Comparison of ENCODE assay signal across 18 cellular contexts in the genomic region with DNA sequence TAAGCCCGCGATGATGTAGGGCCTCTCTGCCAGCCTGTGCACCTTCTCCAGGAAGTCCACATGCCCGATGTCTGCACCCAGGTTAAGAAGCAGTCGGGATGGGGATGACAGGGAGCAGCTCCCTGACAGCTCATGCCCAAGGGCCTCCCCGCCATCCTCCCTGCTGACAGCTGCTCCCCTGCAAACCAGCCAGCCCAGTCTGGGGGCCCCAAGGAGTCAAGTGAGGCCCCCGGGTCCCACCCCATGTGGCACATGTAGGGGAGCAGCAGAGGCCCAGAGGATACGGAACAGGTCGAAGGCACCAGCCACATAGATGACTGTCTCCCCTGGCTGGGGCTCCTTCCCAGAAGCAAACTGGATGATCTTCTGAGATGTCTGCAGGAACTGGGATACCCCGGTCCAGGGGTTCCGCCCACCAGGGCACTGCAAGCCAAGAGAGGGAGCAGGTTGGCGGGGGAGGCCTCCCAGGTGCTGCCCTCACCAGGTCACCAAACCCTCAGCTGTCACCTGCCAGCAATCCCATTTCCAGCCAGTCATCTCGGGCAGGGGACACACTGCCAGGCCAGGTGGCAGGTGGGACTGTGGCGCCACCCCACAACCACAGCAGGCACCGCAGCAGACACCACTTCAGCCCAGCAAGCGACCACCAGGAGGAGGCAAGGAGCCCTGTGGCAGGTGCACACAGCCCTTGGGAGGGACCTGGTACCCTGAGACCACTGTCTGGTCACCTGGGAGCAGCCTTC. TPM values are rescaled to one million over a fixed set of nuclear protein-coding genes. Genes with fewer than 3 reads are reported as not detected.
DNase-seq lines count a peak whose midpoint lies in the region; ATAC-seq and TF ChIP-seq lines count a peak whose summit lies in the region.
"Had no signal": no experiment of that assay in that cellular context is flagged by ENCODE, and none has a peak within 500 bp of the region (broad histone marks: within the 10 kb centered on the region; RNA-seq: fewer than 3 reads in every experiment).

No MANE protein-coding gene starts in this region.

- no peak overlapping the region for H3K56ac ChIP-seq in mesendoderm (ENCODE audit: low read length)

- no peak overlapping the region for H3K4ac ChIP-seq in mesendoderm (ENCODE audit: low read depth, low read length)

- H3K4me1 ChIP-seq in GM23338 (ENCODE audit: insufficient read depth) (peaks cover 6% of the 10 kb centered on the region), mesendoderm (ENCODE audit: control insufficient read depth, low read depth, low read length) (peaks cover 3% of the 10 kb centered on the region)
- H3K4me1 ChIP-seq: colonic mucosa had no signal

- no peak overlapping the region for H3K9ac ChIP-seq in mesendoderm (ENCODE audit: low read length)

- H3K27ac ChIP-seq in GM23338 (ENCODE audit: low read depth) (no peak overlapping the region), mesendoderm (ENCODE audit: low read depth, low read length) (no peak overlapping the region)
- H3K27ac ChIP-seq: 22Rv1, colonic mucosa, neutrophil, right lobe of liver had no signal

- no peak overlapping the region for H3K4me3 Mint-ChIP-seq in GM23338
- H3K4me3 Mint-ChIP-seq: activated CD8-positive, alpha-beta memory T cell treated with anti-CD3 and anti-CD28 coated beads, Interleukin-2, amount 10 ng/mL, durations not matched to agents 7 days and 5 days; T-helper 1 cell treated with Interleukin-12 subunit alpha and Interleukin-12 subunit beta and Interleukin-4 antibody, amounts not matched to agents 30 μg/mL and 1 μg/mL, for 36 hours had no signal

- peaks cover 7% of the 10 kb centered on the region for H3K79me2 ChIP-seq in GM23338 (replicated peaks; ENCODE audit: insufficient read depth)
- H3K79me2 ChIP-seq in mesendoderm (ENCODE audit: control insufficient read depth, insufficient read depth, low read length): peaks cover 2% of the 10 kb centered on the region

- no peak overlapping the region for H2AK5ac ChIP-seq in mesendoderm (ENCODE audit: low read length)

- H3K79me1 ChIP-seq in mesendoderm (ENCODE audit: low read length): peaks cover 3% of the 10 kb centered on the region

- WGBS in mesendoderm (ENCODE audit: extremely low coverage, insufficient coverage, low lambda C conversion rate): no CpG with 5 or more reads among the region's 15 CpGs

- H3K36me3 ChIP-seq in GM23338 (ENCODE audit: insufficient read depth) (peaks cover 6% of the 10 kb centered on the region; the same call in 1 of the 2 replicates), mesendoderm (ENCODE audit: control insufficient read depth, insufficient read depth, low read length) (no peaks in the 10 kb centered on the region)
- H3K36me3 ChIP-seq: colonic mucosa had no signal

- H2BK120ac ChIP-seq in mesendoderm (ENCODE audit: low read depth, low read length): no peak overlapping the region

- peak; percentile 36 for DNase-seq in DMS 273 (lab: John Stamatoyannopoulos, UW; ENCODE audit: unreplicated experiment)
- no peak for DNase-seq in DMS 273 treated with DMSO at 0.1 percent for 48 hours (lab: John Stamatoyannopoulos, UW)
- DNase-seq in GM23338 (ENCODE audit: low spot score): peak; percentile 47
- DNase-seq in RPMI8226: peak; percentile 57
- peak; percentile 47 for DNase-seq in mesendoderm
- DNase-seq in foreskin melanocyte: no peak
- no peak for DNase-seq in stimulated activated naive CD4-positive, alpha-beta T cell (lab: John Stamatoyannopoulos, UW)
- DNase-seq: activated CD8-positive, alpha-beta memory T cell treated with anti-CD3 and anti-CD28 coated beads, Interleukin-2, amount 10 ng/mL, durations not matched to agents 7 days and 5 days; activated effector memory CD4-positive, alpha-beta T cell treated with anti-CD3 and anti-CD28 coated beads, Interleukin-2, amount 50 U/mL, for 16 hours; colonic mucosa; NCI-H1930; NCI-H526 treated with DMSO at 0.1 percent for 48 hours had no signal

- H3F3A ChIP-seq in GM23338 (replicated peaks; ENCODE audit: low read depth): peaks cover 20% of the 10 kb centered on the region

- H3K27me3 Mint-ChIP-seq in GM23338 (ENCODE audit: insufficient read depth, low read depth, poor library complexity): peaks cover 10% of the 10 kb centered on the region

- H3K18ac ChIP-seq in mesendoderm (ENCODE audit: low read length): no peak overlapping the region

- no peak overlapping the region for H2BK15ac ChIP-seq in mesendoderm (replicated peaks; ENCODE audit: low read depth)

- no peaks in the 10 kb centered on the region for H3K9me3 Mint-ChIP-seq in GM23338
- H3K9me3 Mint-ChIP-seq: T-helper 1 cell treated with Interleukin-12 subunit alpha and Interleukin-12 subunit beta and Interleukin-4 antibody, amounts not matched to agents 30 μg/mL and 1 μg/mL, for 36 hours had no signal

- H2AFZ ChIP-seq in GM23338: no peak overlapping the region

- no peaks in the 10 kb centered on the region for H3K36me3 Mint-ChIP-seq in GM23338 (ENCODE audit: low read depth)

- H3K4me1 Mint-ChIP-seq in GM23338: peaks cover 3% of the 10 kb centered on the region; the same call in 1 of the 3 replicates

- H4K8ac ChIP-seq in mesendoderm (ENCODE audit: low read depth, low read length): no peak overlapping the region

- H2BK5ac ChIP-seq in mesendoderm (ENCODE audit: low read length): no peak overlapping the region

- H3K23ac ChIP-seq in mesendoderm (ENCODE audit: low read length): no peak overlapping the region

- peaks cover 5% of the 10 kb centered on the region; the same call in 1 of the 2 replicates for H3K27me3 ChIP-seq in GM23338 (ENCODE audit: insufficient read depth)
- H3K27me3 ChIP-seq in mesendoderm (ENCODE audit: insufficient read depth, low read length, poor library complexity): no peaks in the 10 kb centered on the region
- H3K27me3 ChIP-seq: right lobe of liver had no signal

- peaks cover 9% of the 10 kb centered on the region for H4K20me1 ChIP-seq in GM23338 (replicated peaks; ENCODE audit: insufficient read depth)

- H3K4me2 ChIP-seq in GM23338: no peak overlapping the region
- no peak overlapping the region for H3K4me2 ChIP-seq in mesendoderm (ENCODE audit: low read length)

- ATAC-seq in GM23338 (no peak), HG02759 (IDR thresholded peaks at IDR 0.05; ENCODE audit: unreplicated experiment) (no peak)
- ATAC-seq: activated CD8-positive, alpha-beta memory T cell treated with anti-CD3 and anti-CD28 coated beads, Interleukin-2, amount 10 ng/mL, durations not matched to agents 7 days and 5 days; right lobe of liver had no signal

- no peak overlapping the region for H3K27ac Mint-ChIP-seq in GM23338
- H3K27ac Mint-ChIP-seq: activated CD8-positive, alpha-beta memory T cell treated with anti-CD3 and anti-CD28 coated beads, Interleukin-2, amount 10 ng/mL, durations not matched to agents 7 days and 5 days; T-helper 1 cell treated with Interleukin-12 subunit alpha and Interleukin-12 subunit beta and Interleukin-4 antibody, amounts not matched to agents 30 μg/mL and 1 μg/mL, for 36 hours had no signal

- no peaks in the 10 kb centered on the region for H3K9me2 ChIP-seq in GM23338 (ENCODE audit: insufficient read depth)

- H4K5ac ChIP-seq in mesendoderm (ENCODE audit: low read length): no peak overlapping the region

- peak; percentile 40 to 81 for TF ChIP-seq CTCF in GM23338 (conservative IDR thresholded peaks at IDR 0.05; ENCODE audit: low read depth in 2 of 2)

- H3K4me3 ChIP-seq in GM23338 (no peak overlapping the region), mesendoderm (ENCODE audit: low read length) (no peak overlapping the region)
- H3K4me3 ChIP-seq: colonic mucosa, right lobe of liver had no signal

TF ChIP-seq in GM23338, 12 proteins besides CTCF, POLR2A, EP300 and RAD21 (continues in another document):
- TF ChIP-seq POLR2AphosphoS5 (IDR thresholded peaks at IDR 0.05; ENCODE audit: low read depth) (no peak), EZH2 (IDR thresholded peaks at IDR 0.05; ENCODE audit: low read depth, unreplicated experiment) (no peak), STAT1 (IDR thresholded peaks at IDR 0.05; ENCODE audit: unreplicated experiment) (no peak), NANOG (IDR thresholded peaks at IDR 0.05; ENCODE audit: borderline replicate concordance) (no peak), ZNF114 (CRISPR knock-in tag; IDR thresholded peaks at IDR 0.05) (no peak), EZH2phosphoT487 (IDR thresholded peaks at IDR 0.05; ENCODE audit: unreplicated experiment) (no peak)
- TF ChIP-seq, protein P1, sequence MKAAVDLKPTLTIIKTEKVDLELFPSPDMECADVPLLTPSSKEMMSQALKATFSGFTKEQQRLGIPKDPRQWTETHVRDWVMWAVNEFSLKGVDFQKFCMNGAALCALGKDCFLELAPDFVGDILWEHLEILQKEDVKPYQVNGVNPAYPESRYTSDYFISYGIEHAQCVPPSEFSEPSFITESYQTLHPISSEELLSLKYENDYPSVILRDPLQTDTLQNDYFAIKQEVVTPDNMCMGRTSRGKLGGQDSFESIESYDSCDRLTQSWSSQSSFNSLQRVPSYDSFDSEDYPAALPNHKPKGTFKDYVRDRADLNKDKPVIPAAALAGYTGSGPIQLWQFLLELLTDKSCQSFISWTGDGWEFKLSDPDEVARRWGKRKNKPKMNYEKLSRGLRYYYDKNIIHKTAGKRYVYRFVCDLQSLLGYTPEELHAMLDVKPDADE (IDR thresholded peaks at IDR 0.05): no peak

RNA-seq across cellular contexts. Expression of a gene that starts 4.6 kb away (rescaled TPM):
- 65.2 and 82.9 TPM in 2 replicates for total RNA-seq in GM23338 (2014; rRNA removed; shearing (Covaris generic))
- 50.9 and 51.6 TPM in 2 replicates for polyA plus RNA-seq in GM23338 (2016; fragmentation: Nextera tagmentation; extraction: Ambion mirVana)
- 17.0 TPM for polyA plus RNA-seq in mesendoderm (2013, experiment 1 of 2)
- polyA plus RNA-seq in mesendoderm (2013, experiment 2 of 2): 17.9 TPM

RNA-seq across cellular contexts. Expression of a gene that starts 4.6 kb away (rescaled TPM):
- total RNA-seq in GM23338 (2014; rRNA removed; shearing (Covaris generic)): 0.93 and 3.8 TPM in 2 replicates
- 2.7 and 3.6 TPM in 2 replicates for polyA plus RNA-seq in GM23338 (2016; fragmentation: Nextera tagmentation; extraction: Ambion mirVana)
- polyA plus RNA-seq in mesendoderm (2013, experiment 1 of 2): 1.1 TPM
- 0.55 TPM for polyA plus RNA-seq in mesendoderm (2013, experiment 2 of 2)
- total RNA-seq: mesenteric fat pad had no signal

RNA-seq across cellular contexts. Expression of a gene that starts 11.3 kb away (rescaled TPM):
- total RNA-seq in GM23338 (2014; rRNA removed; shearing (Covaris generic)): 20.8 and 29.7 TPM in 2 replicates
- polyA plus RNA-seq in GM23338 (2016; fragmentation: Nextera tagmentation; extraction: Ambion mirVana): 16.3 and 17.1 TPM in 2 replicates
- 6.8 TPM for polyA plus RNA-seq in mesendoderm (2013, experiment 1 of 2)
- polyA plus RNA-seq in mesendoderm (2013, experiment 2 of 2): 6.4 TPM

RNA-seq across cellular contexts. Expression of a gene that starts 15.1 kb away (rescaled TPM):
- 149 and 188 TPM in 2 replicates for total RNA-seq in GM23338 (2014; rRNA removed; shearing (Covaris generic))
- 498 and 517 TPM in 2 replicates for polyA plus RNA-seq in GM23338 (2016; fragmentation: Nextera tagmentation; extraction: Ambion mirVana)
- polyA plus RNA-seq in mesendoderm (2013, experiment 1 of 2): 258 TPM
- 256 TPM for polyA plus RNA-seq in mesendoderm (2013, experiment 2 of 2)

RNA-seq across cellular contexts. Expression of a gene that starts 15.3 kb away (rescaled TPM):
- total RNA-seq in GM23338 (2014; rRNA removed; shearing (Covaris generic)): 236 TPM in 2 replicates
- 36.5 and 54.3 TPM in 2 replicates for polyA plus RNA-seq in GM23338 (2016; fragmentation: Nextera tagmentation; extraction: Ambion mirVana)
- 130 TPM for polyA plus RNA-seq in mesendoderm (2013, experiment 1 of 2)
- 127 TPM for polyA plus RNA-seq in mesendoderm (2013, experiment 2 of 2)

Comparison
In these comparisons a context has a peak if more than half of its experiments do, and no peak if none do; other contexts are left out.
1. DNase-seq: peak in DMS 273 (single experiment), GM23338 (single experiment), RPMI8226 (single experiment) and mesendoderm (single experiment); none in DMS 273 treated with DMSO at 0.1 percent for 48 hours (single experiment), foreskin melanocyte (single experiment) and stimulated activated naive CD4-positive, alpha-beta T cell (0 of 6).